24 cellular contexts compared by ENCODE assay signal in genomic region chr20:35316086-35316485, GRCh38. TPM values are rescaled to one million over a fixed set of nuclear protein-coding genes. Genes with fewer than 3 reads are reported as not detected.
DNase-seq lines count a peak whose midpoint lies in the region; TF ChIP-seq lines count a peak whose summit lies in the region.
"Had no signal": no experiment of that assay in that cellular context is flagged by ENCODE, and none has a peak within 500 bp of the region (broad histone marks: within the 10 kb centered on the region; RNA-seq: fewer than 3 reads in every experiment).

No MANE protein-coding gene starts in this region.

- CTCF ChIA-PET in activated CD4-positive, alpha-beta memory T cell treated with anti-CD3 and anti-CD28 coated beads for 36 hours (lab: Charles Lee) = no interaction called here
- CTCF ChIA-PET in activated CD4-positive, alpha-beta memory T cell treated with anti-CD3 and anti-CD28 coated beads, Interleukin-2, amount 10 ng/mL, durations not matched to agents 7 days and 5 days (lab: Charles Lee) = interaction anchor here (2.9 kb wide), 1 partner anchor 13 kb away, joined by 16 read pairs; no protein-coding TSS in a partner anchor
- CTCF ChIA-PET in HEK293T (lab: Yijun Ruan, JAX) = no interaction called here

- no peak overlapping the region for H3K4me3 Mint-ChIP-seq in activated CD4-positive, alpha-beta memory T cell treated with anti-CD3 and anti-CD28 coated beads for 36 hours
- no peak overlapping the region for H3K4me3 Mint-ChIP-seq in activated CD4-positive, alpha-beta memory T cell treated with anti-CD3 and anti-CD28 coated beads, Interleukin-2, amount 10 ng/mL, durations not matched to agents 7 days and 5 days
- H3K4me3 Mint-ChIP-seq: CD4-positive, alpha-beta T cell had no signal

- TF ChIP-seq EP300 in sigmoid colon (IDR thresholded peaks at IDR 0.05) = no peak

- no peak overlapping the region for H2AFZ ChIP-seq in fibroblast of lung (ENCODE audit: low read length)

- TF ChIP-seq POLR2A in sigmoid colon (IDR thresholded peaks at IDR 0.05) = no peak

- no peaks in the 10 kb centered on the region for H3K27me3 Mint-ChIP-seq in activated CD4-positive, alpha-beta memory T cell treated with anti-CD3 and anti-CD28 coated beads for 36 hours
- no peaks in the 10 kb centered on the region for H3K27me3 Mint-ChIP-seq in activated CD4-positive, alpha-beta memory T cell treated with anti-CD3 and anti-CD28 coated beads, Interleukin-2, amount 10 ng/mL, durations not matched to agents 7 days and 5 days
- H3K27me3 Mint-ChIP-seq: CD4-positive, alpha-beta T cell had no signal

- no peak for TF ChIP-seq CTCF in fibroblast of lung (conservative IDR thresholded peaks at IDR 0.05 in 1 of 2, IDR thresholded peaks at IDR 0.05 in 1 of 2; ENCODE audit: low read depth in 1 of 2, low read length in 2 of 2)
- TF ChIP-seq CTCF in sigmoid colon (IDR thresholded peaks at IDR 0.05) = no peak

- H3K79me2 ChIP-seq in fibroblast of lung (ENCODE audit: control insufficient read depth, insufficient read depth, low read length) = no peaks in the 10 kb centered on the region

- no peaks in the 10 kb centered on the region for H3K36me3 ChIP-seq in SJSA1
- H3K36me3 ChIP-seq in fibroblast of lung (ENCODE audit: control insufficient read depth, insufficient read depth, low read length) = no peaks in the 10 kb centered on the region
- H3K36me3 ChIP-seq in sigmoid colon = no peaks in the 10 kb centered on the region
- H3K36me3 ChIP-seq: colonic mucosa, right atrium auricular region had no signal

- peak overlapping the region; percentile 10 for H3K27ac ChIP-seq in SJSA1
- peak overlapping the region; percentile 9 for H3K27ac ChIP-seq in fibroblast of lung (ENCODE audit: insufficient read depth, low read length)
- H3K27ac ChIP-seq in sigmoid colon = peak overlapping the region in 3 of 4 donors; percentile 69 to 80 (median 80)
- H3K27ac ChIP-seq: colonic mucosa, right atrium auricular region had no signal

- no peaks in the 10 kb centered on the region for H3K9me3 ChIP-seq in SJSA1 (replicated peaks)
- H3K9me3 ChIP-seq in fibroblast of lung (ENCODE audit: control insufficient read depth, insufficient read depth, low read depth, low read length) = no peaks in the 10 kb centered on the region
- H3K9me3 ChIP-seq in sigmoid colon = no peaks in the 10 kb centered on the region
- H3K9me3 ChIP-seq: colonic mucosa, mucosa of descending colon, right atrium auricular region had no signal

- no peaks in the 10 kb centered on the region for H3K9me3 Mint-ChIP-seq in activated CD4-positive, alpha-beta memory T cell treated with anti-CD3 and anti-CD28 coated beads for 36 hours
- H3K9me3 Mint-ChIP-seq in activated CD4-positive, alpha-beta memory T cell treated with anti-CD3 and anti-CD28 coated beads, Interleukin-2, amount 10 ng/mL, durations not matched to agents 7 days and 5 days = no peaks in the 10 kb centered on the region
- H3K9me3 Mint-ChIP-seq: CD4-positive, alpha-beta T cell had no signal

- H3K27ac Mint-ChIP-seq in activated CD4-positive, alpha-beta memory T cell treated with anti-CD3 and anti-CD28 coated beads for 36 hours = peak overlapping the region; percentile 6
- no peak overlapping the region for H3K27ac Mint-ChIP-seq in activated CD4-positive, alpha-beta memory T cell treated with anti-CD3 and anti-CD28 coated beads, Interleukin-2, amount 10 ng/mL, durations not matched to agents 7 days and 5 days
- H3K27ac Mint-ChIP-seq: CD4-positive, alpha-beta T cell had no signal

- H4K20me1 ChIP-seq in fibroblast of lung (ENCODE audit: control insufficient read depth, extremely low read depth, insufficient read depth, low read length) = no peaks in the 10 kb centered on the region

- peaks cover 4% of the 10 kb centered on the region for H3K36me3 Mint-ChIP-seq in activated CD4-positive, alpha-beta memory T cell treated with anti-CD3 and anti-CD28 coated beads for 36 hours
- peaks cover 16% of the 10 kb centered on the region for H3K36me3 Mint-ChIP-seq in activated CD4-positive, alpha-beta memory T cell treated with anti-CD3 and anti-CD28 coated beads, Interleukin-2, amount 10 ng/mL, durations not matched to agents 7 days and 5 days (ENCODE audit: low read depth)

- H3K27me3 ChIP-seq in SJSA1 (replicated peaks) (no peaks in the 10 kb centered on the region), fibroblast of lung (ENCODE audit: control insufficient read depth, insufficient read depth, low read length) (no peaks in the 10 kb centered on the region), sigmoid colon (no peaks in the 10 kb centered on the region)
- H3K27me3 ChIP-seq: colonic mucosa, right atrium auricular region had no signal

- POLR2A ChIA-PET in activated CD4-positive, alpha-beta memory T cell treated with anti-CD3 and anti-CD28 coated beads for 36 hours (lab: Charles Lee) = interaction anchor here (1.0 kb wide), 1 partner anchor 10 kb away, joined by 3 read pairs; no protein-coding TSS in a partner anchor
- POLR2A ChIA-PET in activated CD4-positive, alpha-beta memory T cell treated with anti-CD3 and anti-CD28 coated beads, Interleukin-2, amount 10 ng/mL, durations not matched to agents 7 days and 5 days (lab: Charles Lee) = no interaction called here
- POLR2A ChIA-PET in HEK293T (lab: Yijun Ruan, JAX) = no interaction called here

- H3K4me1 ChIP-seq in SJSA1 (replicated peaks) = peaks cover 93% of the 10 kb centered on the region
- H3K4me1 ChIP-seq in fibroblast of lung (ENCODE audit: control insufficient read depth, extremely low read depth, insufficient read depth, low read length) = peaks cover 58% of the 10 kb centered on the region
- H3K4me1 ChIP-seq in sigmoid colon = peaks cover 0 to 59% (median 57%) of the 10 kb centered on the region in 4 donors

- H3K4me2 ChIP-seq in fibroblast of lung (ENCODE audit: extremely low read depth, insufficient read depth, low read length) = no peak overlapping the region

- H3K4me3 ChIP-seq in SJSA1 (no peak overlapping the region), fibroblast of lung (replicated peaks in 1 of 4; ENCODE audit: control extremely low read depth in 1 of 4, insufficient read depth in 1 of 4, low read depth in 3 of 4, low read length in 4 of 4) (no peak overlapping the region), sigmoid colon (no peak overlapping the region)
- H3K4me3 ChIP-seq: colonic mucosa, mucosa of descending colon, right atrium auricular region had no signal

- 93 to 94% methylated on average over 2 of the region's 2 CpGs for WGBS in sigmoid colon, 2 donors

- H3K9ac ChIP-seq in fibroblast of lung (ENCODE audit: insufficient read depth, low read length) = no peak overlapping the region

- intact Hi-C loops in activated CD4-positive, alpha-beta memory T cell treated with anti-CD3 and anti-CD28 coated beads for 36 hours (cut with micrococcal nuclease) = no loop called here
- intact Hi-C loops in sigmoid colon (cut with DNase I) = no loop called here

- DNase-seq in activated CD4-positive, alpha-beta memory T cell treated with anti-CD3 and anti-CD28 coated beads for 36 hours = no peak
- no peak for DNase-seq in activated CD4-positive, alpha-beta memory T cell treated with anti-CD3 and anti-CD28 coated beads, Interleukin-2, amount 10 ng/mL, durations not matched to agents 7 days and 5 days
- no peak for DNase-seq in SJSA1 (ENCODE audit: low read depth in 1 of 2, low spot score in 2 of 2)
- no peak for DNase-seq in fibroblast of lung (ENCODE audit: low read depth in 2 of 2)
- DNase-seq in sigmoid colon = no peak
- DNase-seq in HEK293T (ENCODE audit: extremely low spot score) = no peak
- no peak for DNase-seq in NCI-H2081 (lab: John Stamatoyannopoulos, UW)
- no peak for DNase-seq in CD1c-positive myeloid dendritic cell (ENCODE audit: extremely low spot score)
- DNase-seq: activated gamma-delta T cell; CD4-positive, alpha-beta T cell; colonic mucosa; H7; Karpas-422; mucosa of descending colon; NCI-H1092; NCI-H2029 treated with DMSO at 0.1 percent for 48 hours; NCI-H446 treated with DMSO at 0.1 percent for 48 hours; NK-92 treated with Interleukin-12 subunit alpha and Interleukin-12 subunit beta, amount 100 ng/mL, for 24 hours; stimulated activated naive CD8-positive, alpha-beta T cell treated with anti-CD3 and anti-CD28 coated beads, Interleukin-15, Interleukin-2, amounts not matched to agents 100 U/mL and 50 U/mL, for 24 hours; trophoblast cell had no signal

- H3K4me1 Mint-ChIP-seq in activated CD4-positive, alpha-beta memory T cell treated with anti-CD3 and anti-CD28 coated beads for 36 hours (ENCODE audit: low read depth) = peaks cover 55% of the 10 kb centered on the region
- peaks cover 62% of the 10 kb centered on the region for H3K4me1 Mint-ChIP-seq in activated CD4-positive, alpha-beta memory T cell treated with anti-CD3 and anti-CD28 coated beads, Interleukin-2, amount 10 ng/mL, durations not matched to agents 7 days and 5 days

RNA-seq across cellular contexts. Expression of gene FAM83C, which starts 23.9 kb away (rescaled TPM):
- total RNA-seq in activated CD4-positive, alpha-beta memory T cell treated with anti-CD3 and anti-CD28 coated beads for 36 hours = not detected
- total RNA-seq in activated CD4-positive, alpha-beta memory T cell treated with anti-CD3 and anti-CD28 coated beads, Interleukin-2, amount 10 ng/mL, durations not matched to agents 7 days and 5 days = not detected
- total RNA-seq in SJSA1 (2014; rRNA removed; shearing (Covaris generic)) = not detected in 2 replicates
- total RNA-seq in fibroblast of lung (not detected in 2 replicates), sigmoid colon (not detected)
- polyA plus RNA-seq in fibroblast of lung (0.02 TPM in 1 of 2 replicates, not detected in the other), sigmoid colon (under 1 TPM in 2 of 3 donors, not detected in 1; under 0.01 to 0.03 TPM)
- polyA plus RNA-seq in fibroblast of lung (2012) = not detected in 2 replicates
- not detected in 2 replicates for polyA minus RNA-seq in fibroblast of lung (ENCODE audit: low replicate concordance)
- total RNA-seq: activated CD8-positive, alpha-beta memory T cell treated with anti-CD3 and anti-CD28 coated beads for 36 hours; CD4-positive, alpha-beta T cell; frontal cortex; H7; right atrium auricular region; RPMI7951 had no signal

RNA-seq across cellular contexts. Expression of gene EIF6, which starts 31.5 kb away (rescaled TPM):
- 100 to 1,000 TPM; 115 to 120 TPM for total RNA-seq in activated CD4-positive, alpha-beta memory T cell treated with anti-CD3 and anti-CD28 coated beads for 36 hours
- total RNA-seq in activated CD4-positive, alpha-beta memory T cell treated with anti-CD3 and anti-CD28 coated beads, Interleukin-2, amount 10 ng/mL, durations not matched to agents 7 days and 5 days = 10 to 100 TPM; 86.1 to 91.3 TPM
- total RNA-seq in SJSA1 (2014; rRNA removed; shearing (Covaris generic)) = 118 and 155 TPM in 2 replicates
- 111 and 117 TPM in 2 replicates for total RNA-seq in fibroblast of lung
- 156 and 187 TPM in 2 replicates for polyA plus RNA-seq in fibroblast of lung
- 192 and 254 TPM in 2 replicates for polyA plus RNA-seq in fibroblast of lung (2012)
- polyA minus RNA-seq in fibroblast of lung (ENCODE audit: low replicate concordance) = 322 and 439 TPM in 2 replicates
- total RNA-seq in sigmoid colon = 10 to 100 TPM; 61.9 to 71.3 (median 66.1) TPM
- 100 to 1,000 TPM; 202 to 289 (median 228) TPM for polyA plus RNA-seq in sigmoid colon

RNA-seq across cellular contexts. Expression of gene MMP24OS, which starts 38.2 kb away (rescaled TPM):
- total RNA-seq in activated CD4-positive, alpha-beta memory T cell treated with anti-CD3 and anti-CD28 coated beads for 36 hours = 10 to 100 TPM; 35.0 to 38.1 TPM
- 10 to 100 TPM; 45.6 to 48.7 TPM for total RNA-seq in activated CD4-positive, alpha-beta memory T cell treated with anti-CD3 and anti-CD28 coated beads, Interleukin-2, amount 10 ng/mL, durations not matched to agents 7 days and 5 days
- 18.5 and 19.1 TPM in 2 replicates for total RNA-seq in SJSA1 (2014; rRNA removed; shearing (Covaris generic))
- total RNA-seq in fibroblast of lung (24.4 and 30.1 TPM in 2 replicates), sigmoid colon (10 to 100 TPM; 23.2 to 39.8 (median 29.4) TPM)
- polyA plus RNA-seq in fibroblast of lung (40.4 and 44.1 TPM in 2 replicates), sigmoid colon (100 to 1,000 TPM in 1 of 3 donors, 10 to 100 TPM in 2; 44.0 to 115 (median 97.3) TPM)
- polyA plus RNA-seq in fibroblast of lung (2012) = 130 and 146 TPM in 2 replicates
- polyA minus RNA-seq in fibroblast of lung (ENCODE audit: low replicate concordance) = 123 and 159 TPM in 2 replicates

Comparison
In these comparisons a context has a peak if more than half of its experiments do, and no peak if none do; other contexts are left out.
1. H3K27ac ChIP-seq: peak in every context shown above with its lines; median percentile 80 in sigmoid colon; 10 in SJSA1; 9 in fibroblast of lung.